ENCODE assay signal across 1 cellular context in genomic region chr3:142239421-142239820, GRCh38.
TF ChIP-seq lines count a peak whose summit lies in the region.

No MANE protein-coding gene starts in this region.

TF ChIP-seq in GM23338, 12 proteins besides CTCF, POLR2A, EP300 and RAD21 (continued from another document):
- TF ChIP-seq ZNF462 (CRISPR knock-in tag; IDR thresholded peaks at IDR 0.05) (no peak), NANOG (IDR thresholded peaks at IDR 0.05; ENCODE audit: borderline replicate concordance) (no peak), STAT1 (IDR thresholded peaks at IDR 0.05; ENCODE audit: unreplicated experiment) (no peak), CREB1 (CRISPR knock-in tag; IDR thresholded peaks at IDR 0.05; ENCODE audit: low read depth) (no peak), EZH2phosphoT487 (IDR thresholded peaks at IDR 0.05; ENCODE audit: unreplicated experiment) (no peak), ZNF114 (CRISPR knock-in tag; IDR thresholded peaks at IDR 0.05) (no peak), POLR2AphosphoS5 (IDR thresholded peaks at IDR 0.05; ENCODE audit: low read depth) (no peak), ETS1 (IDR thresholded peaks at IDR 0.05) (no peak), EZH2 (IDR thresholded peaks at IDR 0.05; ENCODE audit: low read depth, unreplicated experiment) (no peak)
